23 cellular contexts compared by ENCODE assay signal in the genomic region with DNA sequence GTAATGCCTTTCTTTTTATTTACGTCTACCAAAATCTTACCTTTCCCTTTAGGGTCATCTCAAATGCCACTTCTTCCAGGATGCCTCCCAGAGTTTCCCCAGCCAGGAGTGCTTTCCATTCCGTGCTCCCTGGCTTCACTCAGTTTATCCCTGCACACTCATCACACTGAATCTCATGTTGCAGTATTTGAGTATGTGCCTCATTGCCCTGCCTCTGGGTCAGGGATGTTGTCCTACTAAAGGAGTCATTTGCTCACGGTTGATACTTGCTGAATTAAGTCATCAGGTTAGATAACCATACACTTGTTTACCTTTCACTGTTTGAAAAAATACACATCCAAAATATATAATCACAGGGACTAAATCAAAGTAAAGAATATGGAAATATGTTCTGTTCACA.
DNase-seq lines count a peak whose midpoint lies in the region; ATAC-seq and TF ChIP-seq lines count a peak whose summit lies in the region.
"Had no signal": no experiment of that assay in that cellular context is flagged by ENCODE, and none has a peak within 500 bp of the region (broad histone marks: within the 10 kb centered on the region; RNA-seq: fewer than 3 reads in every experiment).

No MANE protein-coding gene starts in this region.

- no peak for ATAC-seq in activated naive CD8-positive, alpha-beta T cell treated with anti-CD3 and anti-CD28 coated beads, Interleukin-2, amount 50 U/mL, for 24 hours
- peak; percentile 40 to 89 (median 80) for ATAC-seq in psoas muscle
- no peak for ATAC-seq in aorta (ENCODE audit: low FRiP score)
- no peak for ATAC-seq in HG02885 (IDR thresholded peaks at IDR 0.05; ENCODE audit: poor library complexity, unreplicated experiment)

- intact Hi-C loops in psoas muscle (cut with DNase I) (loop anchor here in 1 of 2 donors (10.0 kb wide), 1 partner anchor 128 kb away; no protein-coding TSS in a partner anchor), aorta (cut with DNase I) (no loop called here)

- H3K4me1 ChIP-seq in psoas muscle (peaks cover 24% of the 10 kb centered on the region), aorta (ENCODE audit: control insufficient read depth in 1 of 2, insufficient read depth in 2 of 2, low read length in 2 of 2) (no peaks in the 10 kb centered on the region)
- H3K4me1 ChIP-seq: ascending aorta, colonic mucosa, right atrium auricular region, SJCRH30 had no signal

- H3K36me3 ChIP-seq in psoas muscle (ENCODE audit: insufficient read depth in 1 of 2, low read depth in 1 of 2) (no peaks in the 10 kb centered on the region), aorta (ENCODE audit: control insufficient read depth in 1 of 2, insufficient read depth in 2 of 2, low read length in 1 of 2) (no peaks in the 10 kb centered on the region)
- H3K36me3 ChIP-seq: ascending aorta, cardiac muscle cell, colonic mucosa, right atrium auricular region, SJCRH30 had no signal

- peaks cover 17% of the 10 kb centered on the region for H3K36me3 Mint-ChIP-seq in T-helper 1 cell treated with Interleukin-12 subunit alpha and Interleukin-12 subunit beta and Interleukin-4 antibody, amounts not matched to agents 30 μg/mL and 1 μg/mL, for 36 hours (ENCODE audit: low read depth)
- H3K36me3 Mint-ChIP-seq in activated naive CD8-positive, alpha-beta T cell: peaks cover 4% of the 10 kb centered on the region
- peaks cover 6% of the 10 kb centered on the region for H3K36me3 Mint-ChIP-seq in activated naive CD8-positive, alpha-beta T cell treated with anti-CD3 and anti-CD28 coated beads, Interleukin-2, amount 50 U/mL, for 24 hours (ENCODE audit: low read depth)
- H3K36me3 Mint-ChIP-seq in endothelial cell (ENCODE audit: low read depth, unreplicated experiment): no peaks in the 10 kb centered on the region
- H3K36me3 Mint-ChIP-seq: IgD-negative memory B cell had no signal

- no peaks in the 10 kb centered on the region for H3K27me3 ChIP-seq in psoas muscle (ENCODE audit: insufficient read depth in 3 of 3, low read length in 2 of 3)
- no peaks in the 10 kb centered on the region for H3K27me3 ChIP-seq in aorta (ENCODE audit: control insufficient read depth in 1 of 2, insufficient read depth in 2 of 2, low read length in 1 of 2)
- H3K27me3 ChIP-seq: ascending aorta, cardiac muscle cell, colonic mucosa, right atrium auricular region, SJCRH30 had no signal

- H3K4me3 ChIP-seq in psoas muscle (no peak overlapping the region), aorta (ENCODE audit: low read length in 2 of 2) (no peak overlapping the region)
- H3K4me3 ChIP-seq: ascending aorta, cardiac muscle cell, colonic mucosa, right atrium auricular region, SJCRH30 had no signal

- H3K9me3 Mint-ChIP-seq in T-helper 1 cell treated with Interleukin-12 subunit alpha and Interleukin-12 subunit beta and Interleukin-4 antibody, amounts not matched to agents 30 μg/mL and 1 μg/mL, for 36 hours: peaks cover 23% of the 10 kb centered on the region
- H3K9me3 Mint-ChIP-seq in activated naive CD8-positive, alpha-beta T cell (ENCODE audit: low read depth): peaks cover 16% of the 10 kb centered on the region
- peaks cover 5% of the 10 kb centered on the region for H3K9me3 Mint-ChIP-seq in activated naive CD8-positive, alpha-beta T cell treated with anti-CD3 and anti-CD28 coated beads, Interleukin-2, amount 50 U/mL, for 24 hours
- H3K9me3 Mint-ChIP-seq in endothelial cell (ENCODE audit: unreplicated experiment): no peaks in the 10 kb centered on the region
- H3K9me3 Mint-ChIP-seq: IgD-negative memory B cell had no signal

- peak overlapping the region; percentile 68 for H3K27ac ChIP-seq in psoas muscle
- no peak overlapping the region for H3K27ac ChIP-seq in aorta (ENCODE audit: low read depth in 1 of 2, low read length in 2 of 2)
- H3K27ac ChIP-seq: 22Rv1, ascending aorta, cardiac muscle cell, colonic mucosa, right atrium auricular region, SJCRH30 had no signal

- H3K27me3 Mint-ChIP-seq in T-helper 1 cell treated with Interleukin-12 subunit alpha and Interleukin-12 subunit beta and Interleukin-4 antibody, amounts not matched to agents 30 μg/mL and 1 μg/mL, for 36 hours (ENCODE audit: low read depth): no peaks in the 10 kb centered on the region
- H3K27me3 Mint-ChIP-seq in activated naive CD8-positive, alpha-beta T cell: no peaks in the 10 kb centered on the region
- H3K27me3 Mint-ChIP-seq in activated naive CD8-positive, alpha-beta T cell treated with anti-CD3 and anti-CD28 coated beads, Interleukin-2, amount 50 U/mL, for 24 hours: no peaks in the 10 kb centered on the region
- H3K27me3 Mint-ChIP-seq in endothelial cell (ENCODE audit: unreplicated experiment): peaks cover 8% of the 10 kb centered on the region

- peaks cover 9% of the 10 kb centered on the region for H3K9me3 ChIP-seq in psoas muscle
- H3K9me3 ChIP-seq in aorta (ENCODE audit: control insufficient read depth, low read length): no peaks in the 10 kb centered on the region
- H3K9me3 ChIP-seq: ascending aorta, colonic mucosa, SJCRH30 had no signal

- no peak for TF ChIP-seq CTCF in endothelial cell (IDR thresholded peaks at IDR 0.05; ENCODE audit: unreplicated experiment)
- TF ChIP-seq CTCF in psoas muscle (IDR thresholded peaks at IDR 0.05): no peak

- WGBS in psoas muscle, 3 donors: 39 to 80% (median 54%) methylated on average over 3 of the region's 3 CpGs
- 81% methylated on average over 3 of the region's 3 CpGs for WGBS in aorta, 2 donors

- H3K4me3 Mint-ChIP-seq in T-helper 1 cell treated with Interleukin-12 subunit alpha and Interleukin-12 subunit beta and Interleukin-4 antibody, amounts not matched to agents 30 μg/mL and 1 μg/mL, for 36 hours: peak overlapping the region; percentile 68
- peak overlapping the region; percentile 72 for H3K4me3 Mint-ChIP-seq in activated naive CD8-positive, alpha-beta T cell
- no peak overlapping the region for H3K4me3 Mint-ChIP-seq in activated naive CD8-positive, alpha-beta T cell treated with anti-CD3 and anti-CD28 coated beads, Interleukin-2, amount 50 U/mL, for 24 hours
- H3K4me3 Mint-ChIP-seq in endothelial cell (ENCODE audit: unreplicated experiment): no peak overlapping the region

- DNase-seq in T-helper 1 cell (no peak), endothelial cell (ENCODE audit: low spot score) (no peak), psoas muscle (no peak), aorta (no peak)
- DNase-seq in activated naive CD8-positive, alpha-beta T cell treated with anti-CD3 and anti-CD28 coated beads, Interleukin-2, amount 50 U/mL, for 24 hours: no peak
- DNase-seq: activated CD4-positive, CD25-positive, alpha-beta regulatory T cell; activated gamma-delta T cell treated with Interleukin-2 at 50 U/mL for 16 hours; colonic mucosa; effector CD4-positive, alpha-beta T cell; NCI-H446 treated with DMSO at 0.1 percent for 48 hours; NCI-H774; SJCRH30; small intestine; stimulated activated naive CD4-positive, alpha-beta T cell; SW 1271 had no signal

- peak overlapping the region; percentile 90 for H3K27ac Mint-ChIP-seq in T-helper 1 cell treated with Interleukin-12 subunit alpha and Interleukin-12 subunit beta and Interleukin-4 antibody, amounts not matched to agents 30 μg/mL and 1 μg/mL, for 36 hours
- H3K27ac Mint-ChIP-seq in activated naive CD8-positive, alpha-beta T cell: peak overlapping the region; percentile 95
- H3K27ac Mint-ChIP-seq in activated naive CD8-positive, alpha-beta T cell treated with anti-CD3 and anti-CD28 coated beads, Interleukin-2, amount 50 U/mL, for 24 hours: no peak overlapping the region
- H3K27ac Mint-ChIP-seq in endothelial cell (ENCODE audit: unreplicated experiment): peak overlapping the region; percentile 1
- H3K27ac Mint-ChIP-seq: IgD-negative memory B cell had no signal

- H3K4me1 Mint-ChIP-seq in T-helper 1 cell treated with Interleukin-12 subunit alpha and Interleukin-12 subunit beta and Interleukin-4 antibody, amounts not matched to agents 30 μg/mL and 1 μg/mL, for 36 hours (ENCODE audit: low read depth): peaks cover 41% of the 10 kb centered on the region
- peaks cover 61% of the 10 kb centered on the region for H3K4me1 Mint-ChIP-seq in activated naive CD8-positive, alpha-beta T cell (ENCODE audit: low read depth)
- H3K4me1 Mint-ChIP-seq in activated naive CD8-positive, alpha-beta T cell treated with anti-CD3 and anti-CD28 coated beads, Interleukin-2, amount 50 U/mL, for 24 hours: peaks cover 40% of the 10 kb centered on the region
- peaks cover 42% of the 10 kb centered on the region for H3K4me1 Mint-ChIP-seq in endothelial cell (ENCODE audit: unreplicated experiment)

Comparison
In these comparisons a context has a peak if more than half of its experiments do, and no peak if none do; other contexts are left out.
1. H3K4me3 Mint-ChIP-seq: peak in T-helper 1 cell treated with Interleukin-12 subunit alpha and Interleukin-12 subunit beta and Interleukin-4 antibody, amounts not matched to agents 30 μg/mL and 1 μg/mL, for 36 hours (single experiment) and activated naive CD8-positive, alpha-beta T cell (single experiment); none in activated naive CD8-positive, alpha-beta T cell treated with anti-CD3 and anti-CD28 coated beads, Interleukin-2, amount 50 U/mL, for 24 hours (single experiment) and endothelial cell (single experiment).
2. ATAC-seq: peak in psoas muscle (4 of 4); none in activated naive CD8-positive, alpha-beta T cell treated with anti-CD3 and anti-CD28 coated beads, Interleukin-2, amount 50 U/mL, for 24 hours (single experiment), aorta (single experiment) and HG02885 (single experiment).